Comparison of ENCODE assay signal across 8 cellular contexts in genomic region chr4:185201983-185202962, GRCh38. TPM values are rescaled to one million over a fixed set of nuclear protein-coding genes. Genes with fewer than 3 reads are reported as not detected.
DNase-seq lines count a peak whose midpoint lies in the region; ATAC-seq and TF ChIP-seq lines count a peak whose summit lies in the region.

No MANE protein-coding gene starts in this region.

- H3K27me3 Mint-ChIP-seq in brain, result no peaks in the 10 kb centered on the region

- peak overlapping the region; percentile 94 to 99 (median 97) for H3K27ac Mint-ChIP-seq in brain

- peak overlapping the region; percentile 66 for H3K27ac ChIP-seq in mesodermal cell (ENCODE audit: low read depth, low read length, severe bottlenecking)

- H3K9me3 ChIP-seq in mesodermal cell (ENCODE audit: control insufficient read depth, low read length), result no peaks in the 10 kb centered on the region

- ATAC-seq in GM19438 (IDR thresholded peaks at IDR 0.05; ENCODE audit: low read depth, unreplicated experiment) (peak; percentile 30), GM21360 (IDR thresholded peaks at IDR 0.05; ENCODE audit: unreplicated experiment) (no peak), HG03439 (IDR thresholded peaks at IDR 0.05; ENCODE audit: unreplicated experiment) (no peak)

- H3K4me3 ChIP-seq in mesodermal cell (ENCODE audit: extremely low read depth, insufficient read depth, low read length, poor library complexity, severe bottlenecking), result peak overlapping the region; percentile 55

- peaks cover 4% of the 10 kb centered on the region for H3K36me3 ChIP-seq in mesodermal cell (ENCODE audit: control insufficient read depth, insufficient read depth, low read length)

- DNase-seq in RKO (ENCODE audit: low spot score) (peak; percentile 64), NCI-H82 (lab: John Stamatoyannopoulos, UW) (no peak), NCI-H1092 (lab: John Stamatoyannopoulos, UW) (no peak)

- TF ChIP-seq CTCF in brain (conservative IDR thresholded peaks at IDR 0.05), result no peak

- H3K4me1 ChIP-seq in mesodermal cell (ENCODE audit: control insufficient read depth, insufficient read depth, low read length, poor library complexity, severe bottlenecking), result peaks cover 4% of the 10 kb centered on the region

- H3K4me3 Mint-ChIP-seq in brain, result peak overlapping the region; percentile 79 to 99 (median 96)

- no peaks in the 10 kb centered on the region for H3K9me3 Mint-ChIP-seq in brain

- 53 to 59% methylated on average over 9 to 10 of the region's 16 CpGs for WGBS in mesodermal cell (ENCODE audit: insufficient coverage in 2 of 2), 2 experiments

- H3K36me3 Mint-ChIP-seq in brain, result peaks cover 24% of the 10 kb centered on the region

- peaks cover 49% of the 10 kb centered on the region for H3K4me1 Mint-ChIP-seq in brain

RNA-seq across cellular contexts. Expression of gene CFAP97, which starts 1.5 kb away (rescaled TPM):
- 6.2 TPM for polyA plus RNA-seq in brain (ENCODE audit: insufficient read depth, low read depth, low replicate concordance)
- 20.4 TPM for polyA plus RNA-seq in mesodermal cell (2013, experiment 1 of 2)
- 21.3 TPM for polyA plus RNA-seq in mesodermal cell (2013, experiment 2 of 2)

RNA-seq across cellular contexts. Expression of gene SNX25, which starts 7.1 kb away (rescaled TPM):
- 2.2 TPM for polyA plus RNA-seq in brain (ENCODE audit: insufficient read depth, low read depth, low replicate concordance)
- polyA plus RNA-seq in mesodermal cell (2013, experiment 1 of 2), result 14.3 TPM
- polyA plus RNA-seq in mesodermal cell (2013, experiment 2 of 2), result 16.3 TPM

RNA-seq across cellular contexts. Expression of gene SLC25A4, which starts 59.2 kb away (rescaled TPM):
- polyA plus RNA-seq in brain (ENCODE audit: insufficient read depth, low read depth, low replicate concordance), result 37.8 TPM
- 15.3 TPM for polyA plus RNA-seq in mesodermal cell (2013, experiment 1 of 2)
- polyA plus RNA-seq in mesodermal cell (2013, experiment 2 of 2), result 13.8 TPM
